Comparison of ENCODE assay signal across 8 cellular contexts in genomic region chr2:44087037-44087713, GRCh38.
DNase-seq lines count a peak whose midpoint lies in the region; ATAC-seq and TF ChIP-seq lines count a peak whose summit lies in the region.

No MANE protein-coding gene starts in this region.

- H3K4me1 ChIP-seq in ES-I3 (ENCODE audit: insufficient read depth, low read length), result peaks cover 26% of the 10 kb centered on the region
- H3K4me1 ChIP-seq in ovary (ENCODE audit: insufficient read depth), result no peaks in the 10 kb centered on the region
- H3K4me1 ChIP-seq in thoracic aorta (ENCODE audit: control insufficient read depth in 1 of 2, low read depth in 2 of 2), result peaks cover 5 to 15% of the 10 kb centered on the region in 2 donors

- H3K9ac ChIP-seq in ES-I3 (ENCODE audit: low read depth, low read length) (peak overlapping the region; percentile 51), SU-DHL-6 (ENCODE audit: low read length) (peak overlapping the region; percentile 18; the same call in 1 of the 2 replicates)

- H3K4me3 Mint-ChIP-seq in activated naive CD8-positive, alpha-beta T cell treated with anti-CD3 and anti-CD28 coated beads, Interleukin-2, amount 10 ng/mL, durations not matched to agents 7 days and 5 days, result peak overlapping the region; percentile 84

- intact Hi-C loops in Right ventricle myocardium inferior (cut with DNase I), result loop anchor here (2.0 to 10.0 kb wide), 4 partner anchors 80 to 278 kb away; partner anchors contain the start of genes CAMKMT, PPM1B and PREPL
- intact Hi-C loops in ovary (cut with DNase I), result loop anchor here in 1 of 4 donors (10.0 kb wide), 1 partner anchor 208 kb away; no protein-coding TSS in a partner anchor

- no peaks in the 10 kb centered on the region for H3K9me3 Mint-ChIP-seq in activated naive CD8-positive, alpha-beta T cell treated with anti-CD3 and anti-CD28 coated beads, Interleukin-2, amount 10 ng/mL, durations not matched to agents 7 days and 5 days

- H3F3A ChIP-seq in SU-DHL-6 (ENCODE audit: insufficient read depth), result no peaks in the 10 kb centered on the region

- no peaks in the 10 kb centered on the region for H4K20me1 ChIP-seq in SU-DHL-6 (ENCODE audit: low read depth, low read length)

- peak overlapping the region; percentile 88 for H3K27ac Mint-ChIP-seq in activated naive CD8-positive, alpha-beta T cell treated with anti-CD3 and anti-CD28 coated beads, Interleukin-2, amount 10 ng/mL, durations not matched to agents 7 days and 5 days

- no peak for TF ChIP-seq POLR2A in ovary (IDR thresholded peaks at IDR 0.05)

- no peaks in the 10 kb centered on the region for H3K79me2 ChIP-seq in SU-DHL-6 (ENCODE audit: insufficient read depth, low read length)

- H3K4me3 ChIP-seq in SU-DHL-6 (ENCODE audit: insufficient read depth, low read length, poor library complexity, severe bottlenecking) (peak overlapping the region; percentile 36), ovary (peak overlapping the region; percentile 33), thoracic aorta (peak overlapping the region; percentile 63)

- H3K4me2 ChIP-seq in SU-DHL-6 (ENCODE audit: low read depth, low read length, poor library complexity, severe bottlenecking), result peak overlapping the region; percentile 55

- POLR2A ChIA-PET in HEK293T (lab: Yijun Ruan, JAX), result no interaction called here
- POLR2A ChIA-PET in activated naive CD8-positive, alpha-beta T cell treated with anti-CD3 and anti-CD28 coated beads, Interleukin-2, amount 10 ng/mL, durations not matched to agents 7 days and 5 days (lab: Charles Lee), result interaction anchor here (0.5 to 1.7 kb wide), 3 partner anchors 81 to 446 kb away, joined by 3 to 5 read pairs (median 3); partner anchors contain the start of gene PPM1B

- TF ChIP-seq EP300 in ovary (IDR thresholded peaks at IDR 0.05), result no peak

- CTCF ChIA-PET in HEK293T (lab: Yijun Ruan, JAX), result interaction anchor here (1.1 kb wide), 1 partner anchor 256 kb away, joined by 4 read pairs; no protein-coding TSS in a partner anchor

- H2AFZ ChIP-seq in SU-DHL-6 (ENCODE audit: low read depth, low read length, severe bottlenecking), result peak overlapping the region; percentile 81

- no peaks in the 10 kb centered on the region for H3K36me3 Mint-ChIP-seq in activated naive CD8-positive, alpha-beta T cell treated with anti-CD3 and anti-CD28 coated beads, Interleukin-2, amount 10 ng/mL, durations not matched to agents 7 days and 5 days

- peak; percentile 79 for TF ChIP-seq CTCF in SU-DHL-6 (IDR thresholded peaks at IDR 0.05; ENCODE audit: insufficient read depth, low read length, poor library complexity, severe bottlenecking)
- TF ChIP-seq CTCF in ovary (IDR thresholded peaks at IDR 0.05), result peak; percentile 80 to 93 (median 85)
- TF ChIP-seq CTCF in thoracic aorta (IDR thresholded peaks at IDR 0.05), result peak; percentile 96

- WGBS in ovary, 3 donors, result 4 to 5% (median 5%) methylated on average over 29 of the region's 29 CpGs

- peaks cover 19% of the 10 kb centered on the region for H3K4me1 Mint-ChIP-seq in activated naive CD8-positive, alpha-beta T cell treated with anti-CD3 and anti-CD28 coated beads, Interleukin-2, amount 10 ng/mL, durations not matched to agents 7 days and 5 days

- H3K36me3 ChIP-seq in ES-I3 (ENCODE audit: insufficient read depth, low read length) (no peaks in the 10 kb centered on the region), SU-DHL-6 (ENCODE audit: low read length) (no peaks in the 10 kb centered on the region), ovary (no peaks in the 10 kb centered on the region), thoracic aorta (no peaks in the 10 kb centered on the region)

- no peaks in the 10 kb centered on the region for H3K27me3 Mint-ChIP-seq in activated naive CD8-positive, alpha-beta T cell treated with anti-CD3 and anti-CD28 coated beads, Interleukin-2, amount 10 ng/mL, durations not matched to agents 7 days and 5 days

- no peak overlapping the region for H3K27ac ChIP-seq in SU-DHL-6 (ENCODE audit: low read depth, low read length)
- peak overlapping the region in 1 of 2 donors; percentile 23 for H3K27ac ChIP-seq in ovary
- H3K27ac ChIP-seq in thoracic aorta, result peak overlapping the region; percentile 75 to 76

- no peaks in the 10 kb centered on the region for H3K9me2 ChIP-seq in SU-DHL-6 (replicated peaks; ENCODE audit: insufficient read depth, low read length)

- DNase-seq in HEK293T (ENCODE audit: extremely low spot score), result peak; percentile 89
- peak; percentile 20 for DNase-seq in NCI-H1092 treated with DMSO at 0.1 percent for 48 hours (lab: John Stamatoyannopoulos, UW)
- DNase-seq in activated naive CD8-positive, alpha-beta T cell treated with anti-CD3 and anti-CD28 coated beads, Interleukin-2, amount 10 ng/mL, durations not matched to agents 7 days and 5 days, result peak; percentile 87
- peak; percentile 96 for DNase-seq in Right ventricle myocardium inferior (ENCODE audit: missing footprints)
- DNase-seq in ovary, result peak; percentile 66 to 86 (median 84)
- DNase-seq in thoracic aorta (ENCODE audit: low spot score), result peak; percentile 46

- no peaks in the 10 kb centered on the region for H3K27me3 ChIP-seq in SU-DHL-6 (ENCODE audit: low read length)
- no peaks in the 10 kb centered on the region for H3K27me3 ChIP-seq in ovary
- H3K27me3 ChIP-seq in thoracic aorta (replicated peaks; ENCODE audit: insufficient read depth), result no peaks in the 10 kb centered on the region

- peak; percentile 84 for ATAC-seq in activated naive CD8-positive, alpha-beta T cell treated with anti-CD3 and anti-CD28 coated beads, Interleukin-2, amount 10 ng/mL, durations not matched to agents 7 days and 5 days (ENCODE audit: low read depth)
- ATAC-seq in Right ventricle myocardium inferior (peak; percentile 94), thoracic aorta (ENCODE audit: insufficient number of reproducible peaks, low FRiP score, low read depth) (peak; percentile 88)

- H3K9me3 ChIP-seq in ES-I3 (ENCODE audit: control insufficient read depth, insufficient read depth, low read length), result no peaks in the 10 kb centered on the region
- no peaks in the 10 kb centered on the region for H3K9me3 ChIP-seq in SU-DHL-6 (ENCODE audit: insufficient read depth, low read length)
- H3K9me3 ChIP-seq in ovary, result no peaks in the 10 kb centered on the region
- no peaks in the 10 kb centered on the region for H3K9me3 ChIP-seq in thoracic aorta

TF ChIP-seq in HEK293T, 16 proteins besides CTCF, POLR2A, EP300 and RAD21:
- TF ChIP-seq FOXM1 (IDR thresholded peaks at IDR 0.05; ENCODE audit: borderline replicate concordance) (no peak), FOXK2 (IDR thresholded peaks at IDR 0.05) (peak; percentile 86)

Comparison
In these comparisons a context has a peak if more than half of its experiments do, and no peak if none do; other contexts are left out.
1. DNase-seq: peak in every context shown above with its lines; median percentile 96 in Right ventricle myocardium inferior; 89 in HEK293T; 87 in activated naive CD8-positive, alpha-beta T cell treated with anti-CD3 and anti-CD28 coated beads, Interleukin-2, amount 10 ng/mL, durations not matched to agents 7 days and 5 days; 84 in ovary; 46 in thoracic aorta; 20 in NCI-H1092 treated with DMSO at 0.1 percent for 48 hours.